Comparison of ENCODE assay signal across 17 cellular contexts in the genomic region with DNA sequence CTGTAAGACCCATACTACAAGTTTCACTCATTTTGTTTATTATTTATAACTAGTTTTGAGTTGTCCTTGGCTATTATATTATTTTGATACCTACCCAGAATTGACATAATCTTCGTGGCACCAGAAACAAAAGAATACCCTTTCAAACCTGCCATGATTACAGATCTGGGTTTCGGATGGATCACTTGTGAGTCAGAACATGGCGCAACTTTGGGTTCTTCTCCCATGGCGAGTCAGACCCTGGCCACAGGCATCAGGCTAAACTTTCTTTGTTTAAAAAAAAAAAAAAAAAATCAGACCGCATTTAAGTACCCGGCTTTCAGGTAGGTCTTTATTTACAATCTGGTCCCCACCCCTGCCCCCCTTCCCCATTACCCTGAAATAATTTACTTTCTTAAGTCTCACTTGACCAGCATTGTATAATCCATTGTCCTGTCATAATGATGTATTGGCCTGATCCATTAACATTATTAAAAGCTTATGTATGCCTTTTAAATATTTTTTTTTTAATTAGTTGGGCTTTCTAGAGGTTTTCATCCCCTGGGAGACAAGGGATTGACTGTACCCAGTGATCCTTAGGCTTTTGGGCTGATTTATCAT. TPM values are rescaled to one million over a fixed set of nuclear protein-coding genes. Genes with fewer than 3 reads are reported as not detected.
DNase-seq lines count a peak whose midpoint lies in the region; ATAC-seq and TF ChIP-seq lines count a peak whose summit lies in the region.
"Had no signal": no experiment of that assay in that cellular context is flagged by ENCODE, and none has a peak within 500 bp of the region (broad histone marks: within the 10 kb centered on the region; RNA-seq: fewer than 3 reads in every experiment).

No MANE protein-coding gene starts in this region.

- H3K36me3 Mint-ChIP-seq in activated T-helper 2 cell treated with anti-CD3 and anti-CD28 coated beads, Interferon-gamma antibody, Interleukin-2, Interleukin-4, amounts not matched to agents 10 μg/mL and 5 μg/mL and 100 μg/mL, durations not matched to agents 14 hours and 24 hours and 36 hours (ENCODE audit: low read depth), result peaks cover 25% of the 10 kb centered on the region

- no peaks in the 10 kb centered on the region for H3K36me3 ChIP-seq in WERI-Rb-1
- H3K36me3 ChIP-seq in OCI-LY7 (ENCODE audit: insufficient read depth, low read length), result 0 out of 2 replicates have a peak, but pooled peaks cover 7% of the 10 kb centered on the region
- H3K36me3 ChIP-seq: gastroesophageal sphincter, prostate gland had no signal

- no peaks in the 10 kb centered on the region for H3K9me3 Mint-ChIP-seq in activated T-helper 2 cell treated with anti-CD3 and anti-CD28 coated beads, Interferon-gamma antibody, Interleukin-2, Interleukin-4, amounts not matched to agents 10 μg/mL and 5 μg/mL and 100 μg/mL, durations not matched to agents 14 hours and 24 hours and 36 hours
- H3K9me3 Mint-ChIP-seq: activated CD8-positive, alpha-beta T cell treated with anti-CD3 and anti-CD28 coated beads for 36 hours; neural crest cell had no signal

- peaks cover 27% of the 10 kb centered on the region for H3K4me1 Mint-ChIP-seq in activated T-helper 2 cell treated with anti-CD3 and anti-CD28 coated beads, Interferon-gamma antibody, Interleukin-2, Interleukin-4, amounts not matched to agents 10 μg/mL and 5 μg/mL and 100 μg/mL, durations not matched to agents 14 hours and 24 hours and 36 hours (ENCODE audit: low read depth)
- H3K4me1 Mint-ChIP-seq: neural crest cell had no signal

- H3K27me3 Mint-ChIP-seq in activated T-helper 2 cell treated with anti-CD3 and anti-CD28 coated beads, Interferon-gamma antibody, Interleukin-2, Interleukin-4, amounts not matched to agents 10 μg/mL and 5 μg/mL and 100 μg/mL, durations not matched to agents 14 hours and 24 hours and 36 hours (ENCODE audit: low read depth), result no peaks in the 10 kb centered on the region
- H3K27me3 Mint-ChIP-seq: activated CD8-positive, alpha-beta T cell treated with anti-CD3 and anti-CD28 coated beads for 36 hours had no signal

- no peak overlapping the region for H3K27ac Mint-ChIP-seq in activated T-helper 2 cell treated with anti-CD3 and anti-CD28 coated beads, Interferon-gamma antibody, Interleukin-2, Interleukin-4, amounts not matched to agents 10 μg/mL and 5 μg/mL and 100 μg/mL, durations not matched to agents 14 hours and 24 hours and 36 hours
- H3K27ac Mint-ChIP-seq: activated CD8-positive, alpha-beta T cell treated with anti-CD3 and anti-CD28 coated beads for 36 hours had no signal

- H2AFZ ChIP-seq in OCI-LY7 (ENCODE audit: low read length), result no peak overlapping the region

- H3K9me3 ChIP-seq in WERI-Rb-1 (ENCODE audit: severe bottlenecking), result no peaks in the 10 kb centered on the region
- no peaks in the 10 kb centered on the region for H3K9me3 ChIP-seq in OCI-LY7 (ENCODE audit: low read length)
- H3K9me3 ChIP-seq: gastroesophageal sphincter, prostate gland had no signal

- peak; percentile 51; the same call in 1 of the 2 replicates for TF ChIP-seq EP300 in Ishikawa (IDR thresholded peaks at IDR 0.05; ENCODE audit: borderline replicate concordance)

- CTCF ChIA-PET in OCI-LY7 (lab: Charles Lee; ENCODE audit: unreplicated experiment), result no interaction called here

- no peak for TF ChIP-seq CTCF in WERI-Rb-1 (IDR thresholded peaks at IDR 0.05; ENCODE audit: low read depth, low read length)
- TF ChIP-seq CTCF in foreskin keratinocyte (conservative IDR thresholded peaks at IDR 0.05), result no peak
- no peak for TF ChIP-seq CTCF in OCI-LY7 (conservative IDR thresholded peaks at IDR 0.05; ENCODE audit: low read length)

- H3K4me3 ChIP-seq in WERI-Rb-1 (ENCODE audit: low read depth, low read length) (no peak overlapping the region), OCI-LY7 (ENCODE audit: low read depth, low read length, poor library complexity, severe bottlenecking) (no peak overlapping the region)
- H3K4me3 ChIP-seq: gastroesophageal sphincter, prostate gland had no signal

- no peaks in the 10 kb centered on the region for H4K20me1 ChIP-seq in OCI-LY7 (ENCODE audit: insufficient read depth, low read length)

- intact Hi-C loops in activated T-helper 2 cell treated with anti-CD3 and anti-CD28 coated beads, Interferon-gamma antibody, Interleukin-2, Interleukin-4, amounts not matched to agents 10 μg/mL and 5 μg/mL and 100 μg/mL, durations not matched to agents 14 hours and 24 hours and 36 hours (cut with micrococcal nuclease), result no loop called here
- intact Hi-C loops in OCI-LY7 (cut with micrococcal nuclease; ENCODE audit: unreplicated experiment), result no loop called here

- H3K4me1 ChIP-seq in foreskin keratinocyte (no peaks in the 10 kb centered on the region), OCI-LY7 (ENCODE audit: insufficient read depth, low read length, poor library complexity, severe bottlenecking) (peaks cover 16% of the 10 kb centered on the region)
- H3K4me1 ChIP-seq: prostate gland had no signal

- ATAC-seq in foreskin keratinocyte (peak; percentile 77), HG03565 (IDR thresholded peaks at IDR 0.05; ENCODE audit: unreplicated experiment) (no peak), GM18517 (IDR thresholded peaks at IDR 0.05; ENCODE audit: unreplicated experiment) (no peak)
- ATAC-seq: activated CD8-positive, alpha-beta T cell treated with anti-CD3 and anti-CD28 coated beads for 36 hours; gastroesophageal sphincter had no signal

- no peaks in the 10 kb centered on the region for H3K9me2 ChIP-seq in OCI-LY7 (ENCODE audit: insufficient read depth, low read length)

- H3K27ac ChIP-seq in WERI-Rb-1 (peak overlapping the region; percentile 69), foreskin keratinocyte (no peak overlapping the region), OCI-LY7 (ENCODE audit: low read depth, low read length, poor library complexity, severe bottlenecking) (no peak overlapping the region)
- H3K27ac ChIP-seq: gastroesophageal sphincter, prostate gland had no signal

- POLR2A ChIA-PET in OCI-LY7 (lab: Charles Lee), result no interaction called here

- H3K79me2 ChIP-seq in OCI-LY7 (ENCODE audit: insufficient read depth, low read depth, low read length), result no peaks in the 10 kb centered on the region

- BruUV-seq in OCI-LY7 (replicated peaks; lab: Mats Ljungman, UMichigan), result no TSS peak

- no peak overlapping the region for H3K4me3 Mint-ChIP-seq in activated T-helper 2 cell treated with anti-CD3 and anti-CD28 coated beads, Interferon-gamma antibody, Interleukin-2, Interleukin-4, amounts not matched to agents 10 μg/mL and 5 μg/mL and 100 μg/mL, durations not matched to agents 14 hours and 24 hours and 36 hours (ENCODE audit: low read depth)
- H3K4me3 Mint-ChIP-seq: activated CD8-positive, alpha-beta T cell treated with anti-CD3 and anti-CD28 coated beads for 36 hours; neural crest cell had no signal

- no peak overlapping the region for H3K4me2 ChIP-seq in OCI-LY7 (ENCODE audit: low read length)

- TF ChIP-seq RAD21 in Ishikawa (IDR thresholded peaks at IDR 0.05; ENCODE audit: low read depth), result no peak

- H3K27me3 ChIP-seq in WERI-Rb-1 (ENCODE audit: insufficient read depth, low read depth, severe bottlenecking) (no peaks in the 10 kb centered on the region), foreskin keratinocyte (no peaks in the 10 kb centered on the region)
- H3K27me3 ChIP-seq: gastroesophageal sphincter had no signal

- DNase-seq in ELR (ENCODE audit: low read depth), result peak; percentile 49
- peak; percentile 55 for DNase-seq in WERI-Rb-1
- peak; percentile 15 to 59 for DNase-seq in foreskin keratinocyte
- no peak for DNase-seq in activated T-helper 2 cell treated with anti-CD3 and anti-CD28 coated beads, Interferon-gamma antibody, Interleukin-2, Interleukin-4, amounts not matched to agents 10 μg/mL and 5 μg/mL and 100 μg/mL, durations not matched to agents 14 hours and 24 hours and 36 hours (ENCODE audit: low spot score)
- no peak for DNase-seq in OCI-LY7 (ENCODE audit: low spot score)
- DNase-seq: activated CD8-positive, alpha-beta T cell treated with anti-CD3 and anti-CD28 coated beads for 36 hours; activated naive CD4-positive, alpha-beta T cell treated with anti-CD3 and anti-CD28 coated beads, Interleukin-2, amount 50 U/mL, for 16 hours; activated T-cell treated with anti-CD3 and anti-CD28 coated beads, Interleukin-2, amount 50 U/mL, for 1 hour; NCI-H1694 treated with DMSO at 0.1 percent for 48 hours; small intestine; substantia nigra had no signal

TF ChIP-seq in Ishikawa, 13 proteins besides CTCF, POLR2A, EP300 and RAD21:
- no peak for TF ChIP-seq CREB1 (IDR thresholded peaks at IDR 0.05; ENCODE audit: low read depth)
- TF ChIP-seq NFIC (IDR thresholded peaks at IDR 0.05), result peak; percentile 13; the same call in 1 of the 2 replicates
- peak; percentile 10; the same call in 1 of the 2 replicates for TF ChIP-seq CEBPB (IDR thresholded peaks at IDR 0.05)
- peak; percentile 26; the same call in 1 of the 2 replicates for TF ChIP-seq TCF12 (IDR thresholded peaks at IDR 0.05; ENCODE audit: low read depth)
- no peak for TF ChIP-seq YY1 (IDR thresholded peaks at IDR 0.05; ENCODE audit: low read depth)
- peak; percentile 60; the same call in 1 of the 2 replicates for TF ChIP-seq TEAD4 (IDR thresholded peaks at IDR 0.05)

RNA-seq across cellular contexts. Expression of a gene that starts 43.9 kb away (rescaled TPM):
- total RNA-seq in foreskin keratinocyte (0.04 TPM in 1 of 2 replicates, not detected in the other), OCI-LY7 (2022) (not detected in 2 replicates)
- 0.06 TPM in 1 of 2 replicates, not detected in the other for polyA plus RNA-seq in foreskin keratinocyte
- total RNA-seq in activated T-helper 2 cell treated with anti-CD3 and anti-CD28 coated beads, Interferon-gamma antibody, Interleukin-2, Interleukin-4, amounts not matched to agents 10 μg/mL and 5 μg/mL and 100 μg/mL, durations not matched to agents 14 hours and 24 hours and 36 hours, result 0.05 and 0.09 TPM in 2 replicates
- 0.03 TPM in 1 of 2 replicates, not detected in the other for total RNA-seq in OCI-LY7 (2014; rRNA removed; shearing (Covaris generic))
- total RNA-seq: activated CD8-positive, alpha-beta T cell treated with anti-CD3 and anti-CD28 coated beads for 36 hours; neural crest cell; prostate gland had no signal

Comparison
In these comparisons a context has a peak if more than half of its experiments do, and no peak if none do; other contexts are left out.
1. DNase-seq: peak in ELR (single experiment), WERI-Rb-1 (single experiment) and foreskin keratinocyte (2 of 2); none in activated T-helper 2 cell treated with anti-CD3 and anti-CD28 coated beads, Interferon-gamma antibody, Interleukin-2, Interleukin-4, amounts not matched to agents 10 μg/mL and 5 μg/mL and 100 μg/mL, durations not matched to agents 14 hours and 24 hours and 36 hours (single experiment) and OCI-LY7 (single experiment).